In genomic region chrX:18441780-18442367, GRCh38 we compare ENCODE assay signal across 1 cellular context.
TF ChIP-seq lines count a peak whose summit lies in the region.

No MANE protein-coding gene starts in this region.

TF ChIP-seq in WTC11, 78 proteins besides CTCF, POLR2A, EP300 and RAD21 (continued from another document):
- TF ChIP-seq AFF4 (CRISPR knock-in tag; IDR thresholded peaks at IDR 0.05; ENCODE audit: borderline replicate concordance) (no peak), RORB (CRISPR knock-in tag; IDR thresholded peaks at IDR 0.05) (no peak), ZNF263 (CRISPR knock-in tag; IDR thresholded peaks at IDR 0.05; ENCODE audit: low read depth) (no peak), FOXP1 (CRISPR knock-in tag; IDR thresholded peaks at IDR 0.05; ENCODE audit: borderline replicate concordance) (no peak)
TF ChIP-seq in WTC11: peak in this region for 0.
